ENCODE assay signal across 16 cellular contexts in genomic region chr11:65456418-65456817, GRCh38. TPM values are rescaled to one million over a fixed set of nuclear protein-coding genes. Genes with fewer than 3 reads are reported as not detected.
DNase-seq lines count a peak whose midpoint lies in the region; ATAC-seq, FAIRE-seq and TF ChIP-seq lines count a peak whose summit lies in the region.
"Had no signal": no experiment of that assay in that cellular context is flagged by ENCODE, and none has a peak within 500 bp of the region (broad histone marks: within the 10 kb centered on the region; RNA-seq: fewer than 3 reads in every experiment).

No MANE protein-coding gene starts in this region.

- peak overlapping the region; percentile 55; the same call in 1 of the 2 replicates for H2AFZ ChIP-seq in OCI-LY7 (ENCODE audit: low read length)

- H3K36me3 ChIP-seq in OCI-LY7 (ENCODE audit: insufficient read depth, low read length) (peaks cover 11% of the 10 kb centered on the region), pancreas (no peaks in the 10 kb centered on the region)
- H3K36me3 ChIP-seq: heart right ventricle, suprapubic skin, WERI-Rb-1 had no signal

- CTCF ChIA-PET in OCI-LY7 (lab: Charles Lee; ENCODE audit: unreplicated experiment) = no interaction called here

- no peaks in the 10 kb centered on the region for H3K9me3 Mint-ChIP-seq in activated T-cell treated with anti-CD3 and anti-CD28 coated beads, Interleukin-2, amount 50 U/mL, for 4 hours
- no peaks in the 10 kb centered on the region for H3K9me3 Mint-ChIP-seq in stimulated activated naive B cell treated with anti-CD40 and anti-IgM and Interleukin-4, amounts not matched to agents 10 μg/mL and 1 μg/mL and 100 μg/mL, for 72 hours

- 0 out of 2 replicates have a peak, but pooled peaks have one; percentile 4 for TF ChIP-seq CTCF in OCI-LY7 (conservative IDR thresholded peaks at IDR 0.05; ENCODE audit: low read length)
- TF ChIP-seq CTCF in pancreas (IDR thresholded peaks at IDR 0.05) = no peak

- H3K27ac Mint-ChIP-seq in stimulated activated naive B cell treated with anti-CD40 and anti-IgM and Interleukin-4, amounts not matched to agents 10 μg/mL and 1 μg/mL and 100 μg/mL, for 72 hours = peak overlapping the region; percentile 80

- POLR2A ChIA-PET in OCI-LY7 (lab: Charles Lee) = interaction anchor here (1.2 to 1.5 kb wide), 5 partner anchors 10 to 50 kb away, joined by 3 to 13 read pairs (median 8); partner anchors contain the start of gene MALAT1

- 91 to 97% methylated on average over 3 of the region's 3 CpGs for WGBS in pancreas, 2 donors

- peaks cover 28% of the 10 kb centered on the region for H3K4me1 Mint-ChIP-seq in activated T-cell treated with anti-CD3 and anti-CD28 coated beads, Interleukin-2, amount 50 U/mL, for 4 hours (ENCODE audit: low read depth)
- H3K4me1 Mint-ChIP-seq in stimulated activated naive B cell treated with anti-CD40 and anti-IgM and Interleukin-4, amounts not matched to agents 10 μg/mL and 1 μg/mL and 100 μg/mL, for 72 hours = peaks cover 33 to 54% of the 10 kb centered on the region in 2 donors

- FAIRE-seq in urothelium cell line (lab: Jason Lieb, UNC) (no peak), pancreas (lab: Jason Lieb, UNC) (no peak)
- FAIRE-seq: H54 had no signal

- peaks cover 35% of the 10 kb centered on the region for H3K4me1 ChIP-seq in OCI-LY7 (ENCODE audit: insufficient read depth, low read length, poor library complexity, severe bottlenecking)
- H3K4me1 ChIP-seq in pancreas = peaks cover 0 to 3% (median 0%) of the 10 kb centered on the region in 3 donors

- ATAC-seq in activated T-cell treated with anti-CD3 and anti-CD28 coated beads, Interleukin-2, amount 50 U/mL, for 4 hours = no peak
- ATAC-seq in stimulated activated naive B cell treated with anti-CD40 and anti-IgM and Interleukin-4, amounts not matched to agents 10 μg/mL and 1 μg/mL and 100 μg/mL, for 72 hours (replicated peaks) = no peak
- ATAC-seq in GM18868 (IDR thresholded peaks at IDR 0.05; ENCODE audit: unreplicated experiment) (no peak), pancreas (no peak)
- ATAC-seq: heart right ventricle had no signal

- no TSS peak for BruUV-seq in OCI-LY7 (replicated peaks; lab: Mats Ljungman, UMichigan)

- no peaks in the 10 kb centered on the region for H3K36me3 Mint-ChIP-seq in activated T-cell treated with anti-CD3 and anti-CD28 coated beads, Interleukin-2, amount 50 U/mL, for 4 hours (ENCODE audit: insufficient read depth)
- H3K36me3 Mint-ChIP-seq in stimulated activated naive B cell treated with anti-CD40 and anti-IgM and Interleukin-4, amounts not matched to agents 10 μg/mL and 1 μg/mL and 100 μg/mL, for 72 hours = peaks cover 2 to 22% of the 10 kb centered on the region in 2 donors

- H3K4me2 ChIP-seq in OCI-LY7 (ENCODE audit: low read length) = peak overlapping the region; percentile 90

- no peaks in the 10 kb centered on the region for H3K27me3 ChIP-seq in pancreas
- H3K27me3 ChIP-seq: heart right ventricle, suprapubic skin had no signal

- intact Hi-C loops in OCI-LY7 (cut with micrococcal nuclease; ENCODE audit: unreplicated experiment) = loop anchor here (2.0 kb wide), 3 partner anchors 16 to 40 kb away; no protein-coding TSS in a partner anchor
- intact Hi-C loops in pancreas (cut with DNase I) = no loop called here

- H4K20me1 ChIP-seq in OCI-LY7 (ENCODE audit: insufficient read depth, low read length) = no peaks in the 10 kb centered on the region

- no peaks in the 10 kb centered on the region for H3K27me3 Mint-ChIP-seq in activated T-cell treated with anti-CD3 and anti-CD28 coated beads, Interleukin-2, amount 50 U/mL, for 4 hours (ENCODE audit: low read depth)
- no peaks in the 10 kb centered on the region for H3K27me3 Mint-ChIP-seq in stimulated activated naive B cell treated with anti-CD40 and anti-IgM and Interleukin-4, amounts not matched to agents 10 μg/mL and 1 μg/mL and 100 μg/mL, for 72 hours

- no peak for DNase-seq in activated T-cell treated with anti-CD3 and anti-CD28 coated beads, Interleukin-2, amount 50 U/mL, for 4 hours
- DNase-seq in activated T-cell treated with anti-CD3 and anti-CD28 coated beads, Interleukin-2, amount 50 U/mL, for 48 hours = no peak
- DNase-seq in OCI-LY7 (ENCODE audit: low spot score) (no peak), urothelium cell line (ENCODE audit: low spot score) (no peak), pancreas (no peak)
- no peak for DNase-seq in stimulated activated naive B cell treated with anti-CD40 and anti-IgM and Interleukin-4, amounts not matched to agents 10 μg/mL and 1 μg/mL and 100 μg/mL, for 72 hours
- DNase-seq: heart right ventricle; NCI-H2171; RPMI8226; stimulated activated CD4-positive, alpha-beta T cell treated with anti-CD3 and anti-CD28 coated beads, Interleukin-4, amount 100 ng/mL, for 4 hours; WERI-Rb-1 had no signal

- peak overlapping the region; percentile 86 for H3K27ac ChIP-seq in OCI-LY7 (ENCODE audit: low read depth, low read length, poor library complexity, severe bottlenecking)
- H3K27ac ChIP-seq in cingulate gyrus (ENCODE audit: low read depth, low read length) = peak overlapping the region; percentile 23
- H3K27ac ChIP-seq in pancreas = no peak overlapping the region
- H3K27ac ChIP-seq: heart right ventricle, suprapubic skin, WERI-Rb-1 had no signal

- peaks cover 38% of the 10 kb centered on the region; the same call in 1 of the 2 replicates for H3K79me2 ChIP-seq in OCI-LY7 (ENCODE audit: insufficient read depth, low read depth, low read length)

- H3K4me3 Mint-ChIP-seq in activated T-cell treated with anti-CD3 and anti-CD28 coated beads, Interleukin-2, amount 50 U/mL, for 4 hours = peak overlapping the region; percentile 34
- H3K4me3 Mint-ChIP-seq in stimulated activated naive B cell treated with anti-CD40 and anti-IgM and Interleukin-4, amounts not matched to agents 10 μg/mL and 1 μg/mL and 100 μg/mL, for 72 hours = peak overlapping the region; percentile 63 to 73

- H3K9me3 ChIP-seq in OCI-LY7 (ENCODE audit: low read length) (no peaks in the 10 kb centered on the region), pancreas (no peaks in the 10 kb centered on the region)
- H3K9me3 ChIP-seq: heart right ventricle, suprapubic skin had no signal

- H3K9me2 ChIP-seq in OCI-LY7 (ENCODE audit: insufficient read depth, low read length) = no peaks in the 10 kb centered on the region

- H3K4me3 ChIP-seq in OCI-LY7 (ENCODE audit: low read depth, low read length, poor library complexity, severe bottlenecking) = peak overlapping the region; percentile 78
- no peak overlapping the region for H3K4me3 ChIP-seq in pancreas
- H3K4me3 ChIP-seq: heart right ventricle, lung, suprapubic skin had no signal

RNA-seq across cellular contexts. Expression of gene NEAT1, which starts 33.8 kb away (rescaled TPM):
- total RNA-seq in activated T-cell treated with anti-CD3 and anti-CD28 coated beads, Interleukin-2, amount 50 U/mL, for 4 hours = 100 to 1,000 TPM in 2 of 3 donors, 10 to 100 TPM in 1; 95.5 to 136 (median 123) TPM
- total RNA-seq in OCI-LY7 (2014; rRNA removed; shearing (Covaris generic)) = 30.1 and 52.2 TPM in 2 replicates
- total RNA-seq in OCI-LY7 (2022) = 390 and 440 TPM in 2 replicates
- 1,000 to 10,000 TPM in 1 of 6 donors, 100 to 1,000 TPM in 5; 295 to 1,475 (median 528) TPM for total RNA-seq in pancreas
- polyA plus RNA-seq in pancreas = 1,000 to 10,000 TPM; 1,390 to 2,770 TPM

RNA-seq across cellular contexts. Expression of gene MALAT1, which starts 42.4 kb away (rescaled TPM):
- 1,000 to 10,000 TPM; 3,100 to 4,455 (median 3,753) TPM for total RNA-seq in activated T-cell treated with anti-CD3 and anti-CD28 coated beads, Interleukin-2, amount 50 U/mL, for 4 hours
- total RNA-seq in OCI-LY7 (2014; rRNA removed; shearing (Covaris generic)) = 3,446 and 3,598 TPM in 2 replicates
- 5,974 and 7,097 TPM in 2 replicates for total RNA-seq in OCI-LY7 (2022)
- total RNA-seq in pancreas = 1,000 to 10,000 TPM; 2,360 to 5,615 (median 3,481) TPM
- 1,000 to 10,000 TPM in 1 of 2 donors, 100 to 1,000 TPM in 1; 251 to 2,313 TPM for polyA plus RNA-seq in pancreas

Comparison
In these comparisons a context has a peak if more than half of its experiments do, and no peak if none do; other contexts are left out.
1. H3K27ac ChIP-seq: peak in OCI-LY7 (single experiment) and cingulate gyrus (single experiment); none in pancreas (0 of 4).